Comparison of ENCODE assay signal across 13 cellular contexts in the genomic region with DNA sequence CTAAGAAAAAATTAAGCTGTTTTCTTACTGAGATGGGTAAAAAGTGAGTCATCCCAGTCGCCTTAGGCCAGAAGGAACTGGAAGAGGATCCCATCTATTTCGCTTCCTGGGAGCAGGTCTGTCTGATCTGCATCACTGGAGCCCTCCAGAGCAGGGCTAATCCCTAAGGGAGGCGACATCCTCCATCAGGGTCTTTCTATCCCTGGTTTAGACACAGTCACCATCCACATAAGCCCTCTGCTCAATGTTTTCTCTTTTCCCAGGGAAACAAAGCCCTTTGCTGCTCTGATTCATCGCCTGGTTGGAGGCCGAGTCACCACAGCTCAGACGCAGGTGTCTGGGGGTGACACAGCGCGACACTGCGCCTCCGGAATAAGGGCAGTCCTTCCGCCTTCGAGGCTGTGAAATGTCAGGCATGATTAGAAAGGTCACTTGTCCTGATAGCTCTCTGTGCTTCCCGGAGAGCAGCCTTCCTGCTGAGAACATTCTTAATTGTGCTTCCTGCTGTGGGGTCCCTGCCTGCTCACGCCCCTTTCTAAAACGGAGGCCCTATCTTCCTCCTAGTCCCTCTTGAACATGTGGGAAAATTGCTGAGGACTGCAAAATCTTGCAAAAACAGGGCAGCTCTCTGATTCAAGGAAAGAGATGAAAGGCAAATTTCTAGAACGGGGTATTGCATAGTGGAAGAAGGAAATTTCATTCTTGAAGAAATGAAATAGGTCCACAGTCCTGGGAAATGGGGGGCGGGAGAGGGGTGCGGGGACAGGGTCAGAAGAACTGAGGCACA. TPM values are rescaled to one million over a fixed set of nuclear protein-coding genes. Genes with fewer than 3 reads are reported as not detected.
DNase-seq lines count a peak whose midpoint lies in the region; ATAC-seq and FAIRE-seq lines count a peak whose summit lies in the region.
"Had no signal": no experiment of that assay in that cellular context is flagged by ENCODE, and none has a peak within 500 bp of the region (broad histone marks: within the 10 kb centered on the region; RNA-seq: fewer than 3 reads in every experiment).

No MANE protein-coding gene starts in this region.

- no peaks in the 10 kb centered on the region for H3K27me3 ChIP-seq in small intestine (ENCODE audit: control insufficient read depth in 2 of 2, insufficient read depth in 2 of 2, low read length in 2 of 2)
- H3K27me3 ChIP-seq: tibial nerve had no signal

- FAIRE-seq in HTR-8/SVneo (lab: Jason Lieb, UNC) (peak; percentile 69), small intestine (lab: Jason Lieb, UNC) (no peak)

- H3K4me1 Mint-ChIP-seq in activated T-helper 17 cell treated with anti-CD3 and anti-CD28 coated beads, Interleukin-2, amount 50 U/mL, for 72 hours, result no peaks in the 10 kb centered on the region

- H3K9me3 ChIP-seq in small intestine (ENCODE audit: control insufficient read depth, low read depth), result no peaks in the 10 kb centered on the region

- H3K4me3 Mint-ChIP-seq in activated T-helper 17 cell treated with anti-CD3 and anti-CD28 coated beads, Interleukin-2, amount 50 U/mL, for 72 hours, result no peak overlapping the region
- H3K4me3 Mint-ChIP-seq: activated T-helper 1 cell treated with anti-CD3 and anti-CD28 coated beads, Interleukin-12 subunit alpha, Interleukin-12 subunit beta, Interleukin-2, Interleukin-4 antibody, amounts not matched to agents 30 ng/mL and 10 ng/mL and 1 ng/mL, durations not matched to agents 14 hours and 24 hours and 36 hours had no signal

- no peaks in the 10 kb centered on the region for H3K4me1 ChIP-seq in small intestine (ENCODE audit: control insufficient read depth in 2 of 2, insufficient read depth in 1 of 2, low read depth in 1 of 2, low read length in 1 of 2)
- H3K4me1 ChIP-seq: tibial nerve had no signal

- no peaks in the 10 kb centered on the region for H3K36me3 Mint-ChIP-seq in activated T-helper 17 cell treated with anti-CD3 and anti-CD28 coated beads, Interleukin-2, amount 50 U/mL, for 72 hours (ENCODE audit: low read depth)

- H3K27ac Mint-ChIP-seq in activated T-helper 17 cell treated with anti-CD3 and anti-CD28 coated beads, Interleukin-2, amount 50 U/mL, for 72 hours, result no peak overlapping the region
- H3K27ac Mint-ChIP-seq: activated T-helper 1 cell treated with anti-CD3 and anti-CD28 coated beads, Interleukin-12 subunit alpha, Interleukin-12 subunit beta, Interleukin-2, Interleukin-4 antibody, amounts not matched to agents 30 ng/mL and 10 ng/mL and 1 ng/mL, durations not matched to agents 14 hours and 24 hours and 36 hours had no signal

- peak; percentile 14 for ATAC-seq in activated T-helper 17 cell treated with anti-CD3 and anti-CD28 coated beads, Interleukin-2, amount 50 U/mL, for 72 hours (replicated peaks)
- no peak for ATAC-seq in HG03045 (IDR thresholded peaks at IDR 0.05; ENCODE audit: unreplicated experiment)

- WGBS in small intestine, 3 donors, result 34 to 44% (median 41%) methylated on average over 18 of the region's 18 CpGs

- no peaks in the 10 kb centered on the region for H3K36me3 ChIP-seq in small intestine (ENCODE audit: control insufficient read depth in 2 of 2, insufficient read depth in 2 of 2, low read length in 2 of 2)
- H3K36me3 ChIP-seq: heart right ventricle, tibial nerve had no signal

- peaks cover 20% of the 10 kb centered on the region for H3K27me3 Mint-ChIP-seq in activated T-helper 17 cell treated with anti-CD3 and anti-CD28 coated beads, Interleukin-2, amount 50 U/mL, for 72 hours

- no peak overlapping the region for H3K27ac ChIP-seq in small intestine (ENCODE audit: low read depth in 1 of 2, low read length in 1 of 2)
- H3K27ac ChIP-seq: heart right ventricle, skin epidermis, tibial nerve had no signal

- H3K9me3 Mint-ChIP-seq in activated T-helper 17 cell treated with anti-CD3 and anti-CD28 coated beads, Interleukin-2, amount 50 U/mL, for 72 hours, result no peaks in the 10 kb centered on the region
- H3K9me3 Mint-ChIP-seq: activated T-helper 1 cell treated with anti-CD3 and anti-CD28 coated beads, Interleukin-12 subunit alpha, Interleukin-12 subunit beta, Interleukin-2, Interleukin-4 antibody, amounts not matched to agents 30 ng/mL and 10 ng/mL and 1 ng/mL, durations not matched to agents 14 hours and 24 hours and 36 hours had no signal

- no peak overlapping the region for H3K4me3 ChIP-seq in small intestine (ENCODE audit: low read depth in 1 of 2, low read length in 2 of 2)
- H3K4me3 ChIP-seq: heart right ventricle, skin epidermis, tibial nerve had no signal

- DNase-seq in AG08396 (ENCODE audit: low spot score) (peak; percentile 52), HTR-8/SVneo (ENCODE audit: insufficient read length, low spot score) (peak; percentile 62), iPS-NIHi7 (ENCODE audit: extremely low spot score) (peak; percentile 48), NCI-H748 (lab: John Stamatoyannopoulos, UW; ENCODE audit: unreplicated experiment) (no peak), DMS114 treated with DMSO at 0.1 percent for 48 hours (lab: John Stamatoyannopoulos, UW; ENCODE audit: unreplicated experiment) (no peak), small intestine (no peak)
- DNase-seq: heart right ventricle, OCI-M1 had no signal

RNA-seq across cellular contexts. Expression of a gene that starts 56.3 kb away (rescaled TPM):
- total RNA-seq in activated T-helper 17 cell treated with anti-CD3 and anti-CD28 coated beads, Interleukin-2, amount 50 U/mL, for 72 hours, result not detected
- polyA plus RNA-seq in small intestine, result under 1 TPM in 2 of 3 donors, not detected in 1; 0.27 to 0.82 TPM
- total RNA-seq: activated T-helper 1 cell treated with anti-CD3 and anti-CD28 coated beads, Interleukin-12 subunit alpha, Interleukin-12 subunit beta, Interleukin-2, Interleukin-4 antibody, amounts not matched to agents 30 ng/mL and 10 ng/mL and 1 ng/mL, durations not matched to agents 14 hours and 24 hours and 36 hours; tibial nerve had no signal

Comparison
In these comparisons a context has a peak if more than half of its experiments do, and no peak if none do; other contexts are left out.
1. DNase-seq: peak in AG08396 (single experiment), HTR-8/SVneo (single experiment) and iPS-NIHi7 (single experiment); none in NCI-H748 (single experiment), DMS114 treated with DMSO at 0.1 percent for 48 hours (single experiment) and small intestine (single experiment).